10 cellular contexts compared by ENCODE assay signal in the genomic region with DNA sequence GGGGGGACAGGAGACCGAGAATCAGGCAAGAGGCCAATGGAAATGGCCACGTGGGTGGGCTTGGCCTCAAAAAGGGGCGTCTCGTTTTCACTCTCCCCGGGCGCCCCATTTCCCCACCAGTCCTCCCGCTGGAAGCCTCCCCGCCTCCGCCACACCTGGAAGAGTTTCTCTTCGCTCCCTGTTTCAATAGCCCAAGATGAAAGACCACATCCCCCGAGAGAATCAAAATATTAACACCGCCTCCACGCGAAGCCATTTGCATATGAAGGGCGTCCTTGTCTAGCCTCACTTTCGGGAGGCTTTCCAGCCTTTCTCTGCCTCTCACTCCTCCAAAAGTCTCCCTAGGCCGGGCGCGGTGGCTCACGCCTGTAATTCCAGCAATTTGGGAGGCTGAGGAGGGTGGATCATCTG. TPM values are rescaled to one million over a fixed set of nuclear protein-coding genes. Genes with fewer than 3 reads are reported as not detected.
DNase-seq lines count a peak whose midpoint lies in the region; ATAC-seq lines count a peak whose summit lies in the region.
"Had no signal": no experiment of that assay in that cellular context is flagged by ENCODE, and none has a peak within 500 bp of the region (broad histone marks: within the 10 kb centered on the region; RNA-seq: fewer than 3 reads in every experiment).

No MANE protein-coding gene starts in this region.

- H3K9me3 ChIP-seq in T-helper 17 cell (ENCODE audit: control insufficient read depth, low read length, poor library complexity, severe bottlenecking), result peaks cover 3% of the 10 kb centered on the region

- peak overlapping the region; percentile 10 for H3K4me3 ChIP-seq in iPS-11a (ENCODE audit: low read depth, low read length)
- peak overlapping the region in 5 of 7 experiments; percentile 34 to 72 (median 65) for H3K4me3 ChIP-seq in skin epidermis

- DNase-seq in activated CD4-positive, alpha-beta T cell treated with anti-CD3 and anti-CD28 coated beads for 36 hours, result no peak
- DNase-seq in activated CD4-positive, alpha-beta T cell treated with anti-CD3 and anti-CD28 coated beads, Interleukin-2, amount 50 U/mL, for 4 hours, result no peak
- DNase-seq in T-helper 17 cell (no peak), dedifferentiated amniotic fluid mesenchymal stem cell (ENCODE audit: extremely low spot score) (no peak)
- DNase-seq: aorta, SHP77 treated with DMSO at 0.1 percent for 48 hours had no signal

- peaks cover 20% of the 10 kb centered on the region for H3K4me1 Mint-ChIP-seq in activated CD4-positive, alpha-beta T cell treated with anti-CD3 and anti-CD28 coated beads for 36 hours
- peaks cover 20% of the 10 kb centered on the region for H3K4me1 Mint-ChIP-seq in T-helper 17 cell

- peaks cover 3% of the 10 kb centered on the region for H3K9me3 Mint-ChIP-seq in activated CD4-positive, alpha-beta T cell treated with anti-CD3 and anti-CD28 coated beads for 36 hours (ENCODE audit: low read depth)

- H3K27ac ChIP-seq in skin epidermis, result peak overlapping the region in 7 of 21 experiments; percentile 9 to 92 (median 45)

- peak overlapping the region; percentile 57 for H3K4me3 Mint-ChIP-seq in activated CD4-positive, alpha-beta T cell treated with anti-CD3 and anti-CD28 coated beads for 36 hours
- H3K4me3 Mint-ChIP-seq in T-helper 17 cell, result peak overlapping the region; percentile 88

- H3K27me3 Mint-ChIP-seq in activated CD4-positive, alpha-beta T cell treated with anti-CD3 and anti-CD28 coated beads for 36 hours, result peaks cover 44% of the 10 kb centered on the region
- peaks cover 46% of the 10 kb centered on the region for H3K27me3 Mint-ChIP-seq in T-helper 17 cell

- ATAC-seq in activated CD4-positive, alpha-beta T cell treated with anti-CD3 and anti-CD28 coated beads for 36 hours, result no peak
- no peak for ATAC-seq in T-helper 17 cell
- no peak for ATAC-seq in GM18519 (IDR thresholded peaks at IDR 0.05; ENCODE audit: low FRiP score, unreplicated experiment)
- ATAC-seq in HG02588 (IDR thresholded peaks at IDR 0.05; ENCODE audit: unreplicated experiment), result no peak

- CTCF ChIA-PET in activated CD4-positive, alpha-beta T cell treated with anti-CD3 and anti-CD28 coated beads for 36 hours (lab: Charles Lee), result no interaction called here

- no peak overlapping the region for H3K27ac Mint-ChIP-seq in activated CD4-positive, alpha-beta T cell treated with anti-CD3 and anti-CD28 coated beads for 36 hours
- H3K27ac Mint-ChIP-seq in T-helper 17 cell, result no peak overlapping the region

- no peaks in the 10 kb centered on the region for H3K36me3 Mint-ChIP-seq in activated CD4-positive, alpha-beta T cell treated with anti-CD3 and anti-CD28 coated beads for 36 hours (ENCODE audit: low read depth)
- H3K36me3 Mint-ChIP-seq in T-helper 17 cell (ENCODE audit: low read depth), result peaks cover 4% of the 10 kb centered on the region

- intact Hi-C loops in activated CD4-positive, alpha-beta T cell treated with anti-CD3 and anti-CD28 coated beads for 36 hours (cut with DNase I, micrococcal nuclease), result loop anchor here in 1 of 2 experiments (10.0 kb wide), 1 partner anchor 448 kb away; a partner anchor contains a TSS

- POLR2A ChIA-PET in activated CD4-positive, alpha-beta T cell treated with anti-CD3 and anti-CD28 coated beads for 36 hours (lab: Charles Lee), result no interaction called here

RNA-seq across cellular contexts. Expression of a gene that starts 0.7 kb away (rescaled TPM):
- total RNA-seq in activated CD4-positive, alpha-beta T cell treated with anti-CD3 and anti-CD28 coated beads for 36 hours, result 1 to 10 TPM; 1.3 to 1.8 TPM
- 1 to 10 TPM; 3.1 to 3.9 TPM for total RNA-seq in T-helper 17 cell
